1 cellular context compared by ENCODE assay signal in genomic region chr14:84483072-84483410, GRCh38.
TF ChIP-seq lines count a peak whose summit lies in the region.

No MANE protein-coding gene starts in this region.

TF ChIP-seq in GM23338, 12 proteins besides CTCF, POLR2A, EP300 and RAD21:
- TF ChIP-seq EZH2 (IDR thresholded peaks at IDR 0.05; ENCODE audit: low read depth, unreplicated experiment) (no peak), ZNF331 (CRISPR knock-in tag; IDR thresholded peaks at IDR 0.05; ENCODE audit: low read depth) (no peak), NANOG (IDR thresholded peaks at IDR 0.05; ENCODE audit: borderline replicate concordance) (no peak), STAT1 (IDR thresholded peaks at IDR 0.05; ENCODE audit: unreplicated experiment) (no peak)
- TF ChIP-seq, protein P1, sequence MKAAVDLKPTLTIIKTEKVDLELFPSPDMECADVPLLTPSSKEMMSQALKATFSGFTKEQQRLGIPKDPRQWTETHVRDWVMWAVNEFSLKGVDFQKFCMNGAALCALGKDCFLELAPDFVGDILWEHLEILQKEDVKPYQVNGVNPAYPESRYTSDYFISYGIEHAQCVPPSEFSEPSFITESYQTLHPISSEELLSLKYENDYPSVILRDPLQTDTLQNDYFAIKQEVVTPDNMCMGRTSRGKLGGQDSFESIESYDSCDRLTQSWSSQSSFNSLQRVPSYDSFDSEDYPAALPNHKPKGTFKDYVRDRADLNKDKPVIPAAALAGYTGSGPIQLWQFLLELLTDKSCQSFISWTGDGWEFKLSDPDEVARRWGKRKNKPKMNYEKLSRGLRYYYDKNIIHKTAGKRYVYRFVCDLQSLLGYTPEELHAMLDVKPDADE (IDR thresholded peaks at IDR 0.05): no peak
